ENCODE assay signal across 8 cellular contexts in genomic region chr16:54194008-54194731, GRCh38.
DNase-seq lines count a peak whose midpoint lies in the region; ATAC-seq and TF ChIP-seq lines count a peak whose summit lies in the region.

No MANE protein-coding gene starts in this region.

- TF ChIP-seq RAD21 in HCT116 (IDR thresholded peaks at IDR 0.05; ENCODE audit: low read depth), result no peak; the same call in 1 of the 2 replicates

- no peaks in the 10 kb centered on the region; the same call in 1 of the 2 replicates for H3K27me3 ChIP-seq in HCT116 (ENCODE audit: insufficient read depth, low read length)
- peaks cover 36% of the 10 kb centered on the region for H3K27me3 ChIP-seq in gastroesophageal sphincter
- H3K27me3 ChIP-seq in osteoblast (ENCODE audit: insufficient read depth, low read length), result peaks cover 4% of the 10 kb centered on the region

- RAD21 ChIA-PET in HCT116 (lab: Charles Lee; ENCODE audit: low non-redundant PET in 1 of 2, low total read pairs in 2 of 2, uncharacterized antibody in 2 of 2, unreplicated experiment in 2 of 2), result no interaction called here

- no peaks in the 10 kb centered on the region for H3K9me3 ChIP-seq in HCT116 (ENCODE audit: control insufficient read depth in 1 of 2, insufficient read depth in 1 of 2, low read depth in 1 of 2, low read length in 2 of 2)
- peaks cover 0 to 17% (median 0%) of the 10 kb centered on the region in 3 donors for H3K9me3 ChIP-seq in gastroesophageal sphincter
- no peaks in the 10 kb centered on the region for H3K9me3 ChIP-seq in osteoblast (ENCODE audit: low read depth, low read length)

- H3K9me3 Mint-ChIP-seq in activated T-helper 17 cell treated with anti-CD3 and anti-CD28 coated beads, Interleukin-2, amount 50 U/mL, for 72 hours, result peaks cover 4% of the 10 kb centered on the region
- no peaks in the 10 kb centered on the region for H3K9me3 Mint-ChIP-seq in activated CD8-positive, alpha-beta T cell treated with anti-CD3 and anti-CD28 coated beads for 36 hours

- H3K9me2 ChIP-seq in HCT116 (ENCODE audit: insufficient read depth), result no peaks in the 10 kb centered on the region

- POLR2A ChIA-PET in HCT116 (lab: Charles Lee) (no interaction called here), RWPE1 (lab: Yijun Ruan, JAX; ENCODE audit: low non-redundant PET) (no interaction called here)
- POLR2A ChIA-PET in activated CD8-positive, alpha-beta T cell treated with anti-CD3 and anti-CD28 coated beads for 36 hours (lab: Charles Lee), result no interaction called here

- H3K36me3 ChIP-seq in HCT116 (ENCODE audit: control insufficient read depth in 1 of 2, insufficient read depth in 2 of 2, low read length in 2 of 2), result no peaks in the 10 kb centered on the region
- H3K36me3 ChIP-seq in gastroesophageal sphincter, result no peaks in the 10 kb centered on the region
- H3K36me3 ChIP-seq in osteoblast (ENCODE audit: insufficient read depth, low read length), result no peaks in the 10 kb centered on the region

- H4K20me1 ChIP-seq in HCT116 (ENCODE audit: insufficient read depth) (no peaks in the 10 kb centered on the region), osteoblast (ENCODE audit: insufficient read depth, low read length) (no peaks in the 10 kb centered on the region)

- DNase-seq in HCT116 (ENCODE audit: low read depth, low spot score), result no peak
- DNase-seq in RWPE1 (ENCODE audit: low spot score), result no peak
- peak; percentile 97 for DNase-seq in osteoblast (ENCODE audit: insufficient read length, low spot score, missing footprints)
- DNase-seq in activated CD8-positive, alpha-beta T cell treated with anti-CD3 and anti-CD28 coated beads for 36 hours, result no peak

- H3K27me3 Mint-ChIP-seq in activated T-helper 17 cell treated with anti-CD3 and anti-CD28 coated beads, Interleukin-2, amount 50 U/mL, for 72 hours, result peaks cover 20% of the 10 kb centered on the region
- H3K27me3 Mint-ChIP-seq in activated CD8-positive, alpha-beta T cell treated with anti-CD3 and anti-CD28 coated beads for 36 hours, result peaks cover 14% of the 10 kb centered on the region

- no peak for TF ChIP-seq EP300 in gastroesophageal sphincter (IDR thresholded peaks at IDR 0.05)

- H2AFZ ChIP-seq in HCT116 (ENCODE audit: low read depth, low read length, poor library complexity, severe bottlenecking) (peak overlapping the region; percentile 38), osteoblast (ENCODE audit: low read length) (peak overlapping the region; percentile 98)

- H3K4me2 ChIP-seq in HCT116 (ENCODE audit: low read length), result peak overlapping the region; percentile 63
- peak overlapping the region; percentile 90 for H3K4me2 ChIP-seq in osteoblast (ENCODE audit: insufficient read depth, low read length)

- no peaks in the 10 kb centered on the region for H3K4me1 Mint-ChIP-seq in activated T-helper 17 cell treated with anti-CD3 and anti-CD28 coated beads, Interleukin-2, amount 50 U/mL, for 72 hours
- no peaks in the 10 kb centered on the region for H3K4me1 Mint-ChIP-seq in activated CD8-positive, alpha-beta T cell treated with anti-CD3 and anti-CD28 coated beads for 36 hours (ENCODE audit: low read depth)

- H3K79me2 ChIP-seq in HCT116 (ENCODE audit: insufficient read depth, low read length) (no peaks in the 10 kb centered on the region), osteoblast (ENCODE audit: insufficient read depth, low read length) (no peaks in the 10 kb centered on the region)

- no TSS peak for BruUV-seq in HCT116 (replicated peaks; lab: Mats Ljungman, UMichigan)

- no peak overlapping the region for H3K27ac Mint-ChIP-seq in activated T-helper 17 cell treated with anti-CD3 and anti-CD28 coated beads, Interleukin-2, amount 50 U/mL, for 72 hours
- H3K27ac Mint-ChIP-seq in activated CD8-positive, alpha-beta T cell treated with anti-CD3 and anti-CD28 coated beads for 36 hours, result no peak overlapping the region

- H3K27ac ChIP-seq in HCT116 (ENCODE audit: low read depth, low read length) (peak overlapping the region; percentile 13; the same call in 1 of the 2 replicates), RWPE1 (peak overlapping the region; percentile 16; the same call in 1 of the 2 replicates), gastroesophageal sphincter (peak overlapping the region in 3 of 4 donors; percentile 53 to 54 (median 54)), osteoblast (ENCODE audit: low read depth, low read length) (peak overlapping the region; percentile 85)

- no peak for TF ChIP-seq POLR2A in HCT116 (IDR thresholded peaks at IDR 0.05; ENCODE audit: borderline replicate concordance, extremely low read depth, insufficient read depth, insufficient read length)
- TF ChIP-seq POLR2A in gastroesophageal sphincter (IDR thresholded peaks at IDR 0.05), result no peak

- H3K4me3 Mint-ChIP-seq in activated T-helper 17 cell treated with anti-CD3 and anti-CD28 coated beads, Interleukin-2, amount 50 U/mL, for 72 hours, result no peak overlapping the region
- no peak overlapping the region for H3K4me3 Mint-ChIP-seq in activated CD8-positive, alpha-beta T cell treated with anti-CD3 and anti-CD28 coated beads for 36 hours

- H3K4me3 ChIP-seq in HCT116 (replicated peaks in 1 of 2; ENCODE audit: low read depth in 1 of 2, low read length in 2 of 2), result peak overlapping the region; percentile 21 to 28; a peak in 3 of 4 replicates
- H3K4me3 ChIP-seq in gastroesophageal sphincter, result peak overlapping the region in 1 of 2 donors; percentile 29
- H3K4me3 ChIP-seq in osteoblast (ENCODE audit: insufficient read depth, low read length), result peak overlapping the region; percentile 67

- peaks cover 0 to 9% of the 10 kb centered on the region in 2 experiments; a peak in 3 of 4 replicates for H3K4me1 ChIP-seq in HCT116 (ENCODE audit: control insufficient read depth in 1 of 2, insufficient read depth in 2 of 2, low read length in 2 of 2)
- peaks cover 0 to 16% (median 0%) of the 10 kb centered on the region in 3 donors for H3K4me1 ChIP-seq in gastroesophageal sphincter
- H3K4me1 ChIP-seq in osteoblast (ENCODE audit: insufficient read depth, low read length), result peaks cover 12% of the 10 kb centered on the region

- intact Hi-C loops in HCT116 (cut with micrococcal nuclease), result loop anchor here (5.0 to 10.0 kb wide), 2 partner anchors 427 to 1061 kb away; no protein-coding TSS in a partner anchor
- intact Hi-C loops in activated CD8-positive, alpha-beta T cell treated with anti-CD3 and anti-CD28 coated beads for 36 hours (cut with micrococcal nuclease), result no loop called here

- CTCF ChIA-PET in HCT116 (lab: Charles Lee) (no interaction called here), RWPE1 (lab: Yijun Ruan, JAX) (interaction anchor here (0.6 kb wide), 1 partner anchor 182 kb away, joined by 3 read pairs; no protein-coding TSS in a partner anchor)
- CTCF ChIA-PET in activated CD8-positive, alpha-beta T cell treated with anti-CD3 and anti-CD28 coated beads for 36 hours (lab: Charles Lee), result no interaction called here

- peak overlapping the region; percentile 37; the same call in 1 of the 2 replicates for H3K9ac ChIP-seq in HCT116 (ENCODE audit: low read length)

- TF ChIP-seq CTCF in HCT116 (IDR thresholded peaks at IDR 0.05 in 2 of 3, conservative IDR thresholded peaks at IDR 0.05 in 1 of 3; ENCODE audit: borderline replicate concordance in 1 of 3, insufficient read depth in 1 of 3, low read depth in 2 of 3, low read length in 2 of 3), result peak in 1 of 3 experiments; percentile 32; a peak in 1 of 6 replicates
- TF ChIP-seq CTCF in RWPE1 (conservative IDR thresholded peaks at IDR 0.05; ENCODE audit: low read depth), result peak; percentile 47; the same call in 1 of the 2 replicates
- no peak for TF ChIP-seq CTCF in gastroesophageal sphincter (IDR thresholded peaks at IDR 0.05)
- no peak for TF ChIP-seq CTCF in osteoblast (IDR thresholded peaks at IDR 0.05; ENCODE audit: extremely low read depth, low read depth, low read length)
- TF ChIP-seq CTCF in activated CD8-positive, alpha-beta T cell treated with anti-CD3 and anti-CD28 coated beads for 36 hours (IDR thresholded peaks at IDR 0.05), result no peak

- ATAC-seq in HCT116, result peak; percentile 35
- ATAC-seq in gastroesophageal sphincter, result peak; percentile 66
- no peak for ATAC-seq in activated T-helper 17 cell treated with anti-CD3 and anti-CD28 coated beads, Interleukin-2, amount 50 U/mL, for 72 hours (replicated peaks)
- no peak for ATAC-seq in activated CD8-positive, alpha-beta T cell treated with anti-CD3 and anti-CD28 coated beads for 36 hours
- ATAC-seq in activated CD4-positive, CD25-positive, alpha-beta regulatory T cell treated with anti-CD3 and anti-CD28 coated beads, Interleukin-2, amount 50 U/mL, for 24 hours, result no peak
- ATAC-seq in GM18858 (IDR thresholded peaks at IDR 0.05; ENCODE audit: unreplicated experiment), result no peak

- no peaks in the 10 kb centered on the region for H3K36me3 Mint-ChIP-seq in activated T-helper 17 cell treated with anti-CD3 and anti-CD28 coated beads, Interleukin-2, amount 50 U/mL, for 72 hours (ENCODE audit: low read depth)
- H3K36me3 Mint-ChIP-seq in activated CD8-positive, alpha-beta T cell treated with anti-CD3 and anti-CD28 coated beads for 36 hours (ENCODE audit: low read depth), result no peaks in the 10 kb centered on the region

- WGBS in gastroesophageal sphincter (ENCODE audit: low coverage in 1 of 2), 2 donors, result 5% methylated on average over 3 of the region's 31 CpGs; no CpG with 5 or more reads in 1 of the 2 donors

TF ChIP-seq in HCT116, 20 proteins besides CTCF, POLR2A, EP300 and RAD21:
- TF ChIP-seq SP1 (IDR thresholded peaks at IDR 0.05; ENCODE audit: low read depth), result no peak
- no peak for TF ChIP-seq SIN3A (IDR thresholded peaks at IDR 0.05; ENCODE audit: low read depth)
- no peak for TF ChIP-seq YY1 (IDR thresholded peaks at IDR 0.05; ENCODE audit: extremely low read depth, insufficient replicate concordance, low read depth, low read length)
- no peak for TF ChIP-seq EZH2phosphoT487 (IDR thresholded peaks at IDR 0.05; ENCODE audit: borderline replicate concordance)
- no peak for TF ChIP-seq EGR1 (IDR thresholded peaks at IDR 0.05; ENCODE audit: low read depth)
- no peak for TF ChIP-seq POLR2AphosphoS5 (IDR thresholded peaks at IDR 0.05; ENCODE audit: low read depth, low read length)
- TF ChIP-seq CBX3 (IDR thresholded peaks at IDR 0.05; ENCODE audit: low read depth), result no peak
- TF ChIP-seq ZNF274 (IDR thresholded peaks at IDR 0.05; ENCODE audit: low read depth, low read length), result no peak
- no peak for TF ChIP-seq TCF7L2 (IDR thresholded peaks at IDR 0.05; ENCODE audit: borderline replicate concordance, extremely low read depth, insufficient read depth, insufficient read length)

Comparison
In these comparisons a context has a peak if more than half of its experiments do, and no peak if none do; other contexts are left out.
1. ATAC-seq: peak in HCT116 (single experiment) and gastroesophageal sphincter (single experiment); none in activated T-helper 17 cell treated with anti-CD3 and anti-CD28 coated beads, Interleukin-2, amount 50 U/mL, for 72 hours (single experiment), activated CD8-positive, alpha-beta T cell treated with anti-CD3 and anti-CD28 coated beads for 36 hours (single experiment), activated CD4-positive, CD25-positive, alpha-beta regulatory T cell treated with anti-CD3 and anti-CD28 coated beads, Interleukin-2, amount 50 U/mL, for 24 hours (0 of 2) and GM18858 (single experiment).
2. H3K27ac ChIP-seq: peak in every context shown above with its lines; median percentile 85 in osteoblast; 54 in gastroesophageal sphincter; 16 in RWPE1; 13 in HCT116.